Comparison of ENCODE assay signal across 1 cellular context in genomic region chr2:40316631-40317030, GRCh38.
A peak's percentile ranks its signal among the peaks of the same experiment; 100 is the strongest.
TF ChIP-seq lines count a peak whose summit lies in the region.

No MANE protein-coding gene starts in this region.

TF ChIP-seq in SK-N-SH, 30 proteins besides CTCF, POLR2A, EP300 and RAD21:
- TF ChIP-seq, protein P1, sequence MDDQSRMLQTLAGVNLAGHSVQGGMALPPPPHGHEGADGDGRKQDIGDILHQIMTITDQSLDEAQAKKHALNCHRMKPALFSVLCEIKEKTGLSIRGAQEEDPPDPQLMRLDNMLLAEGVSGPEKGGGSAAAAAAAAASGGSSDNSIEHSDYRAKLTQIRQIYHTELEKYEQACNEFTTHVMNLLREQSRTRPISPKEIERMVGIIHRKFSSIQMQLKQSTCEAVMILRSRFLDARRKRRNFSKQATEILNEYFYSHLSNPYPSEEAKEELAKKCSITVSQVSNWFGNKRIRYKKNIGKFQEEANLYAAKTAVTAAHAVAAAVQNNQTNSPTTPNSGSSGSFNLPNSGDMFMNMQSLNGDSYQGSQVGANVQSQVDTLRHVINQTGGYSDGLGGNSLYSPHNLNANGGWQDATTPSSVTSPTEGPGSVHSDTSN (IDR thresholded peaks at IDR 0.05): no peak
- TF ChIP-seq GATA2 (CRISPR knock-in tag; IDR thresholded peaks at IDR 0.05): 0 out of 2 replicates have a peak, but pooled peaks have one; percentile 17
TF ChIP-seq in SK-N-SH: peak in this region for 1.
